22 cellular contexts compared by ENCODE assay signal in genomic region chr12:58051378-58051777, GRCh38.
"Had no signal": no experiment of that assay in that cellular context is flagged by ENCODE, and none has a peak within 500 bp of the region (broad histone marks: within the 10 kb centered on the region; RNA-seq: fewer than 3 reads in every experiment).

No MANE protein-coding gene starts in this region.

- ATAC-seq: effector memory CD8-positive, alpha-beta T cell; heart right ventricle; left cardiac atrium; left lung; mucosa of descending colon; natural killer cell treated with Interleukin-12 subunit alpha and Interleukin-12 subunit beta and Interleukin-15 and Interleukin-18, amount 100 ng/mL, for 72 hours; stimulated activated memory B cell treated with anti-CD40 and anti-IgM and Interleukin-4, amounts not matched to agents 10 μg/mL and 1 μg/mL and 100 μg/mL, for 72 hours; stimulated activated naive CD8-positive, alpha-beta T cell treated with anti-CD3 and anti-CD28 coated beads, Interleukin-15, Interleukin-2, amounts not matched to agents 100 U/mL and 50 U/mL, for 24 hours had no signal

- DNase-seq: cortex of kidney; effector memory CD8-positive, alpha-beta T cell; erythroblast; esophagus squamous epithelium; foreskin melanocyte; glutamatergic neuron; heart right ventricle; hippocampal formation; left cardiac atrium; left lung; mesenchymal stem cell; mucosa of descending colon; naive B cell; sigmoid colon; stimulated activated CD4-positive, alpha-beta T cell treated with anti-CD3 and anti-CD28 coated beads, Interleukin-2, amount 100 ng/mL, for 24 hours; stimulated activated CD4-positive, alpha-beta T cell treated with anti-CD3 and anti-CD28 coated beads, Interleukin-4, amount 100 ng/mL, for 24 hours; stimulated activated naive CD8-positive, alpha-beta T cell treated with anti-CD3 and anti-CD28 coated beads, Interleukin-15, Interleukin-2, amounts not matched to agents 100 U/mL and 50 U/mL, for 24 hours; substantia nigra; testis; tibial artery had no signal
